Comparison of ENCODE assay signal across 2 cellular contexts in the genomic region with DNA sequence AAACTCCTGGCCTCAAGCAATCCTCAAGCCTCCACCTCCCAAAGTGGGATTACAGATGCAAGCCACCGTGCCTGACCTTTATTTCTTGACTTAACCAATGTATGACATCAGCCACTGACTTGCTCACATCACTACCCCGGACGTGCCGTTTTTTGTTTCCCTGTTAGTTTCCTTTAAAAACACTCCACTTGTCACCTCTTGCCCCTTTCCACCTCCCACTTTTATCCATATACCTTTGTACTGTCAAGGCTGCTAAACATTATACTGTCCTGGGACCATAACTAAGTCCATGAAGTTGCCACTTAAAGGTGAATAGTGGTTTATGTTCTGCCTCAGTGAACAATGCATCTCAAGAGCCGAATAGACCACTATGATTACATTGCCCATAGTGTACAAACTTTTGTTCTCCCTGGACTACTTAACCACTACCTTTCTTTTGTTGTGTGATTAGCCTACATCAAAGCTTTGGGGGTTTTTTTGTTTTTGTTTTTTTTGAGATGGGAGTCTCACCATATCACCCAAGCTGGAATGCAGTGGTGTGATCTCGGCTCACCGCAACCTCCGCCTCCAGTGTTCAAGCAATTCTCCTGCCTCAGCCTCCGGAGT.
TF ChIP-seq lines count a peak whose summit lies in the region.

No MANE protein-coding gene starts in this region.

TF ChIP-seq in GM23338, 12 proteins besides CTCF, POLR2A, EP300 and RAD21:
- no peak for TF ChIP-seq CREB1 (CRISPR knock-in tag; IDR thresholded peaks at IDR 0.05; ENCODE audit: low read depth)
- no peak for TF ChIP-seq ZNF114 (CRISPR knock-in tag; IDR thresholded peaks at IDR 0.05)
- no peak for TF ChIP-seq NANOG (IDR thresholded peaks at IDR 0.05; ENCODE audit: borderline replicate concordance)
- no peak for TF ChIP-seq POLR2AphosphoS5 (IDR thresholded peaks at IDR 0.05; ENCODE audit: low read depth)
- TF ChIP-seq STAT1 (IDR thresholded peaks at IDR 0.05; ENCODE audit: unreplicated experiment): no peak
- TF ChIP-seq, protein P1, sequence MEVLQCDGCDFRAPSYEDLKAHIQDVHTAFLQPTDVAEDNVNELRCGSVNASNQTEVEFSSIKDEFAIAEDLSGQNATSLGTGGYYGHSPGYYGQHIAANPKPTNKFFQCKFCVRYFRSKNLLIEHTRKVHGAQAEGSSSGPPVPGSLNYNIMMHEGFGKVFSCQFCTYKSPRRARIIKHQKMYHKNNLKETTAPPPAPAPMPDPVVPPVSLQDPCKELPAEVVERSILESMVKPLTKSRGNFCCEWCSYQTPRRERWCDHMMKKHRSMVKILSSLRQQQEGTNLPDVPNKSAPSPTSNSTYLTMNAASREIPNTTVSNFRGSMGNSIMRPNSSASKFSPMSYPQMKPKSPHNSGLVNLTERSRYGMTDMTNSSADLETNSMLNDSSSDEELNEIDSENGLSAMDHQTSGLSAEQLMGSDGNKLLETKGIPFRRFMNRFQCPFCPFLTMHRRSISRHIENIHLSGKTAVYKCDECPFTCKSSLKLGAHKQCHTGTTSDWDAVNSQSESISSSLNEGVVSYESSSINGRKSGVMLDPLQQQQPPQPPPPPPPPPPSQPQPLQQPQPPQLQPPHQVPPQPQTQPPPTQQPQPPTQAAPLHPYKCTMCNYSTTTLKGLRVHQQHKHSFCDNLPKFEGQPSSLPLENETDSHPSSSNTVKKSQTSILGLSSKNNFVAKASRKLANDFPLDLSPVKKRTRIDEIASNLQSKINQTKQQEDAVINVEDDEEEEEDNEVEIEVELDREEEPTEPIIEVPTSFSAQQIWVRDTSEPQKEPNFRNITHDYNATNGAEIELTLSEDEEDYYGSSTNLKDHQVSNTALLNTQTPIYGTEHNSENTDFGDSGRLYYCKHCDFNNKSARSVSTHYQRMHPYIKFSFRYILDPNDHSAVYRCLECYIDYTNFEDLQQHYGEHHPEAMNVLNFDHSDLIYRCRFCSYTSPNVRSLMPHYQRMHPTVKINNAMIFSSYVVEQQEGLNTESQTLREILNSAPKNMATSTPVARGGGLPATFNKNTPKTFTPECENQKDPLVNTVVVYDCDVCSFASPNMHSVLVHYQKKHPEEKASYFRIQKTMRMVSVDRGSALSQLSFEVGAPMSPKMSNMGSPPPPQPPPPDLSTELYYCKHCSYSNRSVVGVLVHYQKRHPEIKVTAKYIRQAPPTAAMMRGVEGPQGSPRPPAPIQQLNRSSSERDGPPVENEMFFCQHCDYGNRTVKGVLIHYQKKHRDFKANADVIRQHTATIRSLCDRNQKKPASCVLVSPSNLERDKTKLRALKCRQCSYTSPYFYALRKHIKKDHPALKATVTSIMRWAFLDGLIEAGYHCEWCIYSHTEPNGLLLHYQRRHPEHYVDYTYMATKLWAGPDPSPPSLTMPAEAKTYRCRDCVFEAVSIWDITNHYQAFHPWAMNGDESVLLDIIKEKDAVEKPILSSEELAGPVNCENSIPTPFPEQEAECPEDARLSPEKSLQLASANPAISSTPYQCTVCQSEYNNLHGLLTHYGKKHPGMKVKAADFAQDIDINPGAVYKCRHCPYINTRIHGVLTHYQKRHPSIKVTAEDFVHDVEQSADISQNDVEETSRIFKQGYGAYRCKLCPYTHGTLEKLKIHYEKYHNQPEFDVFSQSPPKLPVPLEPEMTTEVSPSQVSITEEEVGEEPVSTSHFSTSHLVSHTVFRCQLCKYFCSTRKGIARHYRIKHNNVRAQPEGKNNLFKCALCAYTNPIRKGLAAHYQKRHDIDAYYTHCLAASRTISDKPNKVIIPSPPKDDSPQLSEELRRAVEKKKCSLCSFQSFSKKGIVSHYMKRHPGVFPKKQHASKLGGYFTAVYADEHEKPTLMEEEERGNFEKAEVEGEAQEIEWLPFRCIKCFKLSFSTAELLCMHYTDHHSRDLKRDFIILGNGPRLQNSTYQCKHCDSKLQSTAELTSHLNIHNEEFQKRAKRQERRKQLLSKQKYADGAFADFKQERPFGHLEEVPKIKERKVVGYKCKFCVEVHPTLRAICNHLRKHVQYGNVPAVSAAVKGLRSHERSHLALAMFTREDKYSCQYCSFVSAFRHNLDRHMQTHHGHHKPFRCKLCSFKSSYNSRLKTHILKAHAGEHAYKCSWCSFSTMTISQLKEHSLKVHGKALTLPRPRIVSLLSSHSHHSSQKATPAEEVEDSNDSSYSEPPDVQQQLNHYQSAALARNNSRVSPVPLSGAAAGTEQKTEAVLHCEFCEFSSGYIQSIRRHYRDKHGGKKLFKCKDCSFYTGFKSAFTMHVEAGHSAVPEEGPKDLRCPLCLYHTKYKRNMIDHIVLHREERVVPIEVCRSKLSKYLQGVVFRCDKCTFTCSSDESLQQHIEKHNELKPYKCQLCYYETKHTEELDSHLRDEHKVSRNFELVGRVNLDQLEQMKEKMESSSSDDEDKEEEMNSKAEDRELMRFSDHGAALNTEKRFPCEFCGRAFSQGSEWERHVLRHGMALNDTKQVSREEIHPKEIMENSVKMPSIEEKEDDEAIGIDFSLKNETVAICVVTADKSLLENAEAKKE (CRISPR knock-in tag; IDR thresholded peaks at IDR 0.05): no peak
TF ChIP-seq in GM23338: peak in this region for 0.

TF ChIP-seq in GM12878, 131 proteins besides CTCF, POLR2A, EP300 and RAD21:
- no peak for TF ChIP-seq JUND (IDR thresholded peaks at IDR 0.05; ENCODE audit: low read depth, low read length)
- no peak for TF ChIP-seq POLR2AphosphoS2 (IDR thresholded peaks at IDR 0.05; ENCODE audit: low read depth, low read length)
- no peak for TF ChIP-seq PAX5 (IDR thresholded peaks at IDR 0.05; ENCODE audit: borderline replicate concordance, low read depth, low read length)
- TF ChIP-seq, protein P2, sequence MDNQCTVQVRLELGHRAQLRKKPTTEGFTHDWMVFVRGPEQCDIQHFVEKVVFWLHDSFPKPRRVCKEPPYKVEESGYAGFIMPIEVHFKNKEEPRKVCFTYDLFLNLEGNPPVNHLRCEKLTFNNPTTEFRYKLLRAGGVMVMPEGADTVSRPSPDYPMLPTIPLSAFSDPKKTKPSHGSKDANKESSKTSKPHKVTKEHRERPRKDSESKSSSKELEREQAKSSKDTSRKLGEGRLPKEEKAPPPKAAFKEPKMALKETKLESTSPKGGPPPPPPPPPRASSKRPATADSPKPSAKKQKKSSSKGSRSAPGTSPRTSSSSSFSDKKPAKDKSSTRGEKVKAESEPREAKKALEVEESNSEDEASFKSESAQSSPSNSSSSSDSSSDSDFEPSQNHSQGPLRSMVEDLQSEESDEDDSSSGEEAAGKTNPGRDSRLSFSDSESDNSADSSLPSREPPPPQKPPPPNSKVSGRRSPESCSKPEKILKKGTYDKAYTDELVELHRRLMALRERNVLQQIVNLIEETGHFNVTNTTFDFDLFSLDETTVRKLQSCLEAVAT (IDR thresholded peaks at IDR 0.05): no peak
- TF ChIP-seq SMAD1 (IDR thresholded peaks at IDR 0.05; ENCODE audit: low read depth, partially characterized antibody): no peak
- TF ChIP-seq, protein P3, sequence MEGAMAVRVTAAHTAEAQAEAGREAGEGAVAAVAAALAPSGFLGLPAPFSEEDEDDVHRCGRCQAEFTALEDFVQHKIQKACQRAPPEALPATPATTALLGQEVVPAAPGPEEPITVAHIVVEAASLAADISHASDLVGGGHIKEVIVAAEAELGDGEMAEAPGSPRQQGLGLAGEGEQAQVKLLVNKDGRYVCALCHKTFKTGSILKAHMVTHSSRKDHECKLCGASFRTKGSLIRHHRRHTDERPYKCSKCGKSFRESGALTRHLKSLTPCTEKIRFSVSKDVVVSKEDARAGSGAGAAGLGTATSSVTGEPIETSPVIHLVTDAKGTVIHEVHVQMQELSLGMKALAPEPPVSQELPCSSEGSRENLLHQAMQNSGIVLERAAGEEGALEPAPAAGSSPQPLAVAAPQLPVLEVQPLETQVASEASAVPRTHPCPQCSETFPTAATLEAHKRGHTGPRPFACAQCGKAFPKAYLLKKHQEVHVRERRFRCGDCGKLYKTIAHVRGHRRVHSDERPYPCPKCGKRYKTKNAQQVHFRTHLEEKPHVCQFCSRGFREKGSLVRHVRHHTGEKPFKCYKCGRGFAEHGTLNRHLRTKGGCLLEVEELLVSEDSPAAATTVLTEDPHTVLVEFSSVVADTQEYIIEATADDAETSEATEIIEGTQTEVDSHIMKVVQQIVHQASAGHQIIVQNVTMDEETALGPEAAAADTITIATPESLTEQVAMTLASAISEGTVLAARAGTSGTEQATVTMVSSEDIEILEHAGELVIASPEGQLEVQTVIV (IDR thresholded peaks at IDR 0.05; ENCODE audit: borderline replicate concordance, partially characterized antibody): no peak
- no peak for TF ChIP-seq GATAD2B (conservative IDR thresholded peaks at IDR 0.05; ENCODE audit: low read depth)
- no peak for TF ChIP-seq ZBED1 (IDR thresholded peaks at IDR 0.05; ENCODE audit: borderline replicate concordance)
- TF ChIP-seq ETV6 (conservative IDR thresholded peaks at IDR 0.05 in 1 of 2, IDR thresholded peaks at IDR 0.05 in 1 of 2; ENCODE audit: borderline replicate concordance in 1 of 2, low read depth in 1 of 2): no peak
- no peak for TF ChIP-seq USF1 (IDR thresholded peaks at IDR 0.05; ENCODE audit: borderline replicate concordance, extremely low read length, insufficient read depth, low read depth, low read length)
- TF ChIP-seq REST (IDR thresholded peaks at IDR 0.05; ENCODE audit: low read depth, low read length): no peak
